ENCODE assay signal across 8 cellular contexts in genomic region chr14:67816326-67817009, GRCh38. TPM values are rescaled to one million over a fixed set of nuclear protein-coding genes. Genes with fewer than 3 reads are reported as not detected.
DNase-seq lines count a peak whose midpoint lies in the region; ATAC-seq and TF ChIP-seq lines count a peak whose summit lies in the region.

Gene ZFYVE26 (minus strand): TSS chr14:67816590. CDS start chr14:67815963, 627 bp downstream.

- POLR2A ChIA-PET in naive thymus-derived CD8-positive, alpha-beta T cell (lab: Charles Lee): interaction anchor here (0.5 to 1.4 kb wide), 7 partner anchors 11 to 1000 kb away, joined by 3 to 5 read pairs (median 3); partner anchors contain the start of genes PIGH, RDH11 and ZFP36L1

- H3K4me1 ChIP-seq in DOHH2 (ENCODE audit: control insufficient read depth, low read length): peaks cover 63% of the 10 kb centered on the region
- peaks cover 23% of the 10 kb centered on the region for H3K4me1 ChIP-seq in GM23338 (ENCODE audit: insufficient read depth)

- H3K27me3 Mint-ChIP-seq in GM23338 (ENCODE audit: insufficient read depth, low read depth, poor library complexity): peaks cover 17% of the 10 kb centered on the region
- H3K27me3 Mint-ChIP-seq in naive thymus-derived CD8-positive, alpha-beta T cell: no peaks in the 10 kb centered on the region

- TF ChIP-seq CTCF in DOHH2 (IDR thresholded peaks at IDR 0.05; ENCODE audit: low read depth, low read length, poor library complexity, severe bottlenecking): no peak
- no peak for TF ChIP-seq CTCF in GM23338 (conservative IDR thresholded peaks at IDR 0.05; ENCODE audit: low read depth in 2 of 2)
- no peak for TF ChIP-seq CTCF in fibroblast of mammary gland (conservative IDR thresholded peaks at IDR 0.05; ENCODE audit: control insufficient read depth, insufficient read depth, low read depth, low read length)

- H2AFZ ChIP-seq in GM23338: peak within 1 kb of the TSS; percentile 67; the same call in 1 of the 2 replicates

- H3K4me3 Mint-ChIP-seq in GM23338: peak within 1 kb of the TSS; percentile 93
- H3K4me3 Mint-ChIP-seq in naive thymus-derived CD8-positive, alpha-beta T cell: peak within 1 kb of the TSS; percentile 90 to 100 (median 98)

- H3K4me2 ChIP-seq in DOHH2 (ENCODE audit: low read length) (peak within 1 kb of the TSS; percentile 94), GM23338 (peak within 1 kb of the TSS; percentile 95)

- H3K27ac ChIP-seq in DOHH2 (ENCODE audit: low read depth, low read length) (peak within 1 kb of the TSS; percentile 99), GM23338 (ENCODE audit: low read depth) (peak within 1 kb of the TSS; percentile 60)

- H4K20me1 ChIP-seq in DOHH2 (ENCODE audit: control insufficient read depth, insufficient read depth, low read depth, low read length) (no peaks in the 10 kb centered on the region), GM23338 (replicated peaks; ENCODE audit: insufficient read depth) (no peaks in the 10 kb centered on the region)

- H3K9me2 ChIP-seq in DOHH2 (replicated peaks; ENCODE audit: control insufficient read depth, low read length) (no peaks in the 10 kb centered on the region), GM23338 (ENCODE audit: insufficient read depth) (no peaks in the 10 kb centered on the region)

- peaks cover 32% of the 10 kb centered on the region for H3K36me3 ChIP-seq in DOHH2 (ENCODE audit: control insufficient read depth, low read length)
- H3K36me3 ChIP-seq in GM23338 (ENCODE audit: insufficient read depth): peaks cover 16% of the 10 kb centered on the region; the same call in 1 of the 2 replicates

- DNase-seq in GM23338 (ENCODE audit: low spot score) (peak; percentile 99), LHCN-M2 (ENCODE audit: low read depth) (peak; percentile 94), RPMI8226 (peak; percentile 96), fibroblast of mammary gland (ENCODE audit: low read depth) (peak; percentile 94)
- DNase-seq in activated T-helper 1 cell treated with anti-CD3 and anti-CD28 coated beads, Interleukin-2, amount 50 U/mL, for 16 hours (ENCODE audit: low read depth in 1 of 2, low spot score in 1 of 2): peak; percentile 77 to 79
- DNase-seq in naive thymus-derived CD8-positive, alpha-beta T cell: peak; percentile 76 to 95 (median 88)
- DNase-seq in stimulated activated naive CD4-positive, alpha-beta T cell (lab: John Stamatoyannopoulos, UW): peak; percentile 80 to 92 (median 86)

- peak within 1 kb of the TSS; percentile 95 for H3K27ac Mint-ChIP-seq in GM23338
- peak within 1 kb of the TSS; percentile 91 to 99 (median 98) for H3K27ac Mint-ChIP-seq in naive thymus-derived CD8-positive, alpha-beta T cell

- ATAC-seq in GM23338: peak; percentile 93
- peak; percentile 94 to 95 for ATAC-seq in naive thymus-derived CD8-positive, alpha-beta T cell

- no peaks in the 10 kb centered on the region for H3K27me3 ChIP-seq in DOHH2 (ENCODE audit: control insufficient read depth, low read length)
- no peaks in the 10 kb centered on the region for H3K27me3 ChIP-seq in GM23338 (ENCODE audit: insufficient read depth)

- H3K9me3 ChIP-seq in DOHH2 (ENCODE audit: control insufficient read depth, insufficient read depth, low read length): no peaks in the 10 kb centered on the region

- H3K4me1 Mint-ChIP-seq in GM23338: peaks cover 28% of the 10 kb centered on the region
- H3K4me1 Mint-ChIP-seq in naive thymus-derived CD8-positive, alpha-beta T cell: peaks cover 22 to 63% (median 55%) of the 10 kb centered on the region in 4 donors

- H3F3A ChIP-seq in DOHH2 (ENCODE audit: control insufficient read depth, insufficient read depth) (peaks cover 12% of the 10 kb centered on the region), GM23338 (replicated peaks; ENCODE audit: low read depth) (no peaks in the 10 kb centered on the region)

- peaks cover 9% of the 10 kb centered on the region; the same call in 2 of the 3 replicates for H3K36me3 Mint-ChIP-seq in GM23338 (ENCODE audit: low read depth)
- peaks cover 0 to 19% (median 11%) of the 10 kb centered on the region in 3 donors for H3K36me3 Mint-ChIP-seq in naive thymus-derived CD8-positive, alpha-beta T cell

- peaks cover 45% of the 10 kb centered on the region for H3K79me2 ChIP-seq in DOHH2 (ENCODE audit: control insufficient read depth, low read length)
- H3K79me2 ChIP-seq in GM23338 (replicated peaks; ENCODE audit: insufficient read depth): peaks cover 21% of the 10 kb centered on the region

- peak within 1 kb of the TSS; percentile 84 for H3K4me3 ChIP-seq in DOHH2 (ENCODE audit: low read length)
- H3K4me3 ChIP-seq in GM23338: peak within 1 kb of the TSS; percentile 71
- H3K4me3 ChIP-seq in fibroblast of mammary gland (ENCODE audit: control insufficient read depth, low read depth, low read length): peak within 1 kb of the TSS; percentile 81

- H3K9me3 Mint-ChIP-seq in GM23338: no peaks in the 10 kb centered on the region
- H3K9me3 Mint-ChIP-seq in naive thymus-derived CD8-positive, alpha-beta T cell: no peaks in the 10 kb centered on the region

TF ChIP-seq in GM23338, 12 proteins besides CTCF, POLR2A, EP300 and RAD21:
- peak; percentile 70 for TF ChIP-seq CREB1 (CRISPR knock-in tag; IDR thresholded peaks at IDR 0.05; ENCODE audit: low read depth)
- TF ChIP-seq EZH2phosphoT487 (IDR thresholded peaks at IDR 0.05; ENCODE audit: unreplicated experiment): no peak
- TF ChIP-seq POLR2AphosphoS5 (IDR thresholded peaks at IDR 0.05; ENCODE audit: low read depth): peak; percentile 24

RNA-seq across cellular contexts. Expression of gene ZFYVE26, which starts in this region (rescaled TPM):
- total RNA-seq in GM23338 (2014; rRNA removed; shearing (Covaris generic)): 29.2 and 36.0 TPM in 2 replicates
- polyA plus RNA-seq in GM23338 (2016; fragmentation: Nextera tagmentation; extraction: Ambion mirVana): 5.2 and 5.6 TPM in 2 replicates
- 13.0 and 18.5 TPM in 2 replicates for total RNA-seq in LHCN-M2 (2014; rRNA removed)
- polyA plus RNA-seq in LHCN-M2 (2012): 7.8 TPM
- 10 to 100 TPM; 38.1 to 40.5 TPM for total RNA-seq in naive thymus-derived CD8-positive, alpha-beta T cell
- 1 to 10 TPM; 2.7 to 3.7 (median 3.6) TPM for polyA plus RNA-seq in naive thymus-derived CD8-positive, alpha-beta T cell

Comparison
In these comparisons a context has a peak if more than half of its experiments do, and no peak if none do; other contexts are left out.
1. Peak in every context shown above with its lines: DNase-seq, ATAC-seq, H3K4me3 ChIP-seq and H3K27ac ChIP-seq.